In the genomic region with DNA sequence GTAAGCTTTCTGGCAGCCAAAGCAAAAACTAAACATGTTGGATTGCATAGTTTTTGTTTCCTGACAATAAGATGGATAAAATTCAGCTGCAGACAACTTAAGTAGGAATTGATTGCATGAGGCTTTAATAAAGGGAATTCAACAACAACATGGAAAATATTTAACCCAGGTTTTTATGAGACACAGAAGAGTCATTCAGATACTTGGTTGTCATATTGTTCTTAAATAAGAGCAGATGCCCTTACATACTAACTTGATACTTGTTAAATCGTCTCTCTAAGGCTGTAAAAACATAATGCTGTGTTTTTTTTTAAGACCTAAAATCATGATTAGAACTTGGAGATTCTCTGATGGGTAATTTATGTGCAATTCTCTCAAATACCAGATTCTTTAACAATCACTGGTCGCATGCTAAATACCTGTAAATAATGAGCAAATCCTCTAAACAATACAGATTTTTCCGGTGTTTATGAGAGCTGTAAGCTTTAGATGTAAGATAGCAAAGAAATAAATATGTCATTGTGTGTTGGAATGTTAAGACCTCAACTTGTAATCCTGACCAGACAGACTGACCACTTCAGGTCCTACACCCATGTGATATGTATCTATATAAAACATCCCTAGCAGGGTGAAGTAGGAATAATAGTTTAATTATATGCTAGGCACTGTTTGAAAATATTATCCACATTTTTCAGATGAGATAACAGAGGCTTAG, we compare ENCODE assay signal across 21 cellular contexts. TPM values are rescaled to one million over a fixed set of nuclear protein-coding genes. Genes with fewer than 3 reads are reported as not detected.
A peak's percentile ranks its signal among the peaks of the same experiment; 100 is the strongest.
DNase-seq lines count a peak whose midpoint lies in the region; FAIRE-seq and TF ChIP-seq lines count a peak whose summit lies in the region.
"Had no signal": no experiment of that assay in that cellular context is flagged by ENCODE, and none has a peak within 500 bp of the region (broad histone marks: within the 10 kb centered on the region; RNA-seq: fewer than 3 reads in every experiment).

No MANE protein-coding gene starts in this region.

- peak overlapping the region; percentile 56 for H3K27ac ChIP-seq in SJSA1
- H3K27ac ChIP-seq in endothelial cell of umbilical vein (ENCODE audit: insufficient read depth, low read depth, low read length), result peak overlapping the region; percentile 52

- TF ChIP-seq CTCF in AG09309 (IDR thresholded peaks at IDR 0.05; ENCODE audit: control insufficient read depth, insufficient read depth, low read depth, low read length, missing control alignments) (no peak), endothelial cell of umbilical vein (IDR thresholded peaks at IDR 0.05; ENCODE audit: extremely low read depth in 1 of 2, insufficient read depth in 1 of 2, low read depth in 1 of 2, low read length in 2 of 2) (no peak)

- peak overlapping the region; percentile 26 for H3K4me2 ChIP-seq in endothelial cell of umbilical vein (ENCODE audit: insufficient read depth, low read length)

- H3K27me3 ChIP-seq in SJSA1 (replicated peaks) (no peaks in the 10 kb centered on the region), endothelial cell of umbilical vein (ENCODE audit: control insufficient read depth in 2 of 2, insufficient read depth in 2 of 2, low read length in 2 of 2) (peaks cover 2 to 5% of the 10 kb centered on the region in 2 experiments)

- BruUV-seq in endothelial cell of umbilical vein (replicated peaks; lab: Mats Ljungman, UMichigan), result no TSS peak

- no peaks in the 10 kb centered on the region for H4K20me1 ChIP-seq in endothelial cell of umbilical vein (replicated peaks; ENCODE audit: control insufficient read depth, extremely low read depth, insufficient read depth, low read length)

- DNase-seq in AG09309 (ENCODE audit: low read depth) (peak; percentile 63), COLO829 (ENCODE audit: low spot score) (peak; percentile 53), SJSA1 (ENCODE audit: low read depth in 1 of 2, low spot score in 2 of 2) (peak in 1 of 2 experiments; percentile 56), endothelial cell of umbilical vein (ENCODE audit: low read depth, low spot score) (peak; percentile 20), NCI-H2227 treated with DMSO at 0.1 percent for 48 hours (lab: John Stamatoyannopoulos, UW) (no peak), cortex of kidney (lab: John Stamatoyannopoulos, UW) (no peak), LoVo (ENCODE audit: low spot score) (no peak)
- no peak for DNase-seq in activated CD4-positive, CD25-positive, alpha-beta regulatory T cell treated with anti-CD3 and anti-CD28 coated beads, Interleukin-2, amount 50 U/mL, for 72 hours
- DNase-seq: DMS79 treated with DMSO at 0.1 percent for 48 hours; H7; KG1; NCI-H1436; NCI-H2029; NCI-H2171; NK-92 treated with Interleukin-12 subunit alpha and Interleukin-12 subunit beta, amount 100 ng/mL, for 24 hours; OCI-M1; Right ventricle myocardium superior had no signal

- peak; percentile 38 for FAIRE-seq in endothelial cell of umbilical vein (lab: Jason Lieb, UNC)

- H3K4me1 ChIP-seq in SJSA1 (replicated peaks), result peaks cover 52% of the 10 kb centered on the region
- H3K4me1 ChIP-seq in endothelial cell of umbilical vein (ENCODE audit: control insufficient read depth, extremely low read depth, insufficient read depth, low read length), result peaks cover 36% of the 10 kb centered on the region

- no peak overlapping the region for H2AFZ ChIP-seq in endothelial cell of umbilical vein (ENCODE audit: low read depth, low read length)

- no peak overlapping the region for H3K9ac ChIP-seq in endothelial cell of umbilical vein (replicated peaks; ENCODE audit: extremely low read depth, insufficient read depth, low read length)

- no peaks in the 10 kb centered on the region for H3K79me2 ChIP-seq in endothelial cell of umbilical vein (ENCODE audit: control insufficient read depth, insufficient read depth, low read length)

- intact Hi-C loops in endothelial cell of umbilical vein (cut with micrococcal nuclease), result no loop called here

- POLR2A ChIA-PET in endothelial cell of umbilical vein (lab: Charles Lee), result no interaction called here

- CTCF ChIA-PET in endothelial cell of umbilical vein (lab: Charles Lee), result interaction anchor here (1.0 kb wide), 1 partner anchor 8 kb away, joined by 3 read pairs; no protein-coding TSS in a partner anchor

- H3K36me3 ChIP-seq in SJSA1 (no peaks in the 10 kb centered on the region), endothelial cell of umbilical vein (ENCODE audit: control insufficient read depth in 2 of 2, extremely low read depth in 1 of 2, insufficient read depth in 2 of 2, low read length in 2 of 2) (no peaks in the 10 kb centered on the region)

- H3K4me3 ChIP-seq in AG09309 (ENCODE audit: control insufficient read depth, low read depth, low read length), result no peak overlapping the region
- H3K4me3 ChIP-seq in SJSA1, result no peak overlapping the region
- no peak overlapping the region for H3K4me3 ChIP-seq in endothelial cell of umbilical vein (replicated peaks in 1 of 3; ENCODE audit: insufficient read depth in 1 of 3, low read depth in 1 of 3, low read length in 3 of 3)

- dilution Hi-C loops in endothelial cell of umbilical vein (cut with MboI; ENCODE audit: extremely low pct_ligation_motif_present, low sequenced_read_pairs), result no loop called here

- H3K9me3 ChIP-seq in SJSA1 (replicated peaks), result no peaks in the 10 kb centered on the region
- H3K9me3 ChIP-seq in endothelial cell of umbilical vein (replicated peaks; ENCODE audit: control insufficient read depth, insufficient read depth, low read length), result no peaks in the 10 kb centered on the region

- no peaks in the 10 kb centered on the region for H3K9me1 ChIP-seq in endothelial cell of umbilical vein (replicated peaks; ENCODE audit: control insufficient read depth, extremely low read depth, insufficient read depth, low read length)

- TF ChIP-seq POLR2A in endothelial cell of umbilical vein (IDR thresholded peaks at IDR 0.05; ENCODE audit: low read depth, low read length), result no peak

TF ChIP-seq in endothelial cell of umbilical vein, 7 proteins besides CTCF, POLR2A, EP300 and RAD21:
- TF ChIP-seq POLR2AphosphoS5 (IDR thresholded peaks at IDR 0.05; ENCODE audit: insufficient read depth, low read depth, low read length) (no peak), JUN (IDR thresholded peaks at IDR 0.05; ENCODE audit: borderline replicate concordance, insufficient read depth, insufficient read length, low read depth) (no peak), EZH2 (IDR thresholded peaks at IDR 0.05; ENCODE audit: borderline replicate concordance, low read depth, low read length, severe bottlenecking) (no peak), FOS (IDR thresholded peaks at IDR 0.05; ENCODE audit: borderline replicate concordance, insufficient read depth, low read length) (no peak), MAX (IDR thresholded peaks at IDR 0.05; ENCODE audit: insufficient read depth, insufficient read length) (no peak), MYC (IDR thresholded peaks at IDR 0.05; ENCODE audit: low read depth, low read length) (no peak), GATA2 (IDR thresholded peaks at IDR 0.05; ENCODE audit: insufficient read depth, insufficient read length, low read depth, low read length) (no peak)
TF ChIP-seq in endothelial cell of umbilical vein: peak in this region for 0.

RNA-seq across cellular contexts. Expression of gene CD34, which starts 37.8 kb away (rescaled TPM):
- 0.11 and 0.44 TPM in 2 replicates for total RNA-seq in SJSA1 (2014; rRNA removed; shearing (Covaris generic))
- 115 and 174 TPM in 2 replicates for total RNA-seq in endothelial cell of umbilical vein
- polyA plus RNA-seq in endothelial cell of umbilical vein, result 102 and 136 TPM in 2 replicates
- polyA plus RNA-seq in endothelial cell of umbilical vein (2011; cell fraction: cytosol; rRNA removed), result 39.5 and 65.4 TPM in 2 replicates
- 32.2 and 55.6 TPM in 2 replicates for polyA plus RNA-seq in endothelial cell of umbilical vein (2011; cell fraction: nucleus; rRNA removed)
- 16.9 and 23.7 TPM in 2 replicates for polyA plus RNA-seq in endothelial cell of umbilical vein (2012)
- 87.5 and 111 TPM in 2 replicates for polyA minus RNA-seq in endothelial cell of umbilical vein
- not detected for polyA minus RNA-seq in endothelial cell of umbilical vein (2011; cell fraction: cytosol; rRNA and poly(A)+ RNA removed)
- polyA minus RNA-seq in endothelial cell of umbilical vein (2011; cell fraction: nucleus; rRNA and poly(A)+ RNA removed), result 19.8 and 20.0 TPM in 2 replicates
- total RNA-seq: A673, G401, H7, MCF 10A, NCI-H460 had no signal

Comparison
In these comparisons a context has a peak if more than half of its experiments do, and no peak if none do; other contexts are left out.
1. DNase-seq: peak in AG09309 (single experiment), COLO829 (single experiment) and endothelial cell of umbilical vein (single experiment); none in NCI-H2227 treated with DMSO at 0.1 percent for 48 hours (single experiment), activated CD4-positive, CD25-positive, alpha-beta regulatory T cell treated with anti-CD3 and anti-CD28 coated beads, Interleukin-2, amount 50 U/mL, for 72 hours (single experiment), cortex of kidney (single experiment) and LoVo (single experiment).
2. RNA of gene CD34, which starts 37.8 kb away (total RNA-seq): 115 to 174 TPM in endothelial cell of umbilical vein; 0.11 to 0.44 TPM in SJSA1; every median in the first group is over 10 times any median in the second.